Comparison of ENCODE assay signal across 31 cellular contexts in genomic region chr7:117796889-117797288, GRCh38.
"Had no signal": no experiment of that assay in that cellular context is flagged by ENCODE, and none has a peak within 500 bp of the region (broad histone marks: within the 10 kb centered on the region; RNA-seq: fewer than 3 reads in every experiment).

No MANE protein-coding gene starts in this region.

- H3K4me1 ChIP-seq: adrenal gland, body of pancreas, colonic mucosa, pancreas, prostate gland, upper lobe of left lung had no signal

- H3K4me1 Mint-ChIP-seq: activated naive CD8-positive, alpha-beta T cell treated with anti-CD3 and anti-CD28 coated beads for 36 hours; nephron had no signal

- DNase-seq: activated CD4-positive, alpha-beta T cell treated with anti-CD3 and anti-CD28 coated beads for 4 hours; activated CD4-positive, alpha-beta T cell treated with anti-CD3 and anti-CD28 coated beads, Interleukin-2, amount 50 U/mL, for 48 hours; activated CD4-positive, CD25-positive, alpha-beta regulatory T cell; activated CD8-positive, alpha-beta memory T cell treated with anti-CD3 and anti-CD28 coated beads, Interleukin-2, amount 50 U/mL, for 4 hours; activated effector memory CD4-positive, alpha-beta T cell treated with anti-CD3 and anti-CD28 coated beads, Interleukin-2, amount 50 U/mL, for 16 hours; activated naive CD4-positive, alpha-beta T cell treated with anti-CD3 and anti-CD28 coated beads for 36 hours; activated naive CD8-positive, alpha-beta T cell treated with anti-CD3 and anti-CD28 coated beads for 36 hours; activated T-cell treated with anti-CD3 and anti-CD28 coated beads, Interleukin-2, amount 50 U/mL, for 1 hour; adrenal gland; aorta; body of pancreas; cerebellar nuclear complex; colonic mucosa; effector CD8-positive, alpha-beta T cell; left cardiac atrium; left ventricle myocardium superior; mammary epithelial cell; pancreas; retina; stimulated activated CD4-positive, alpha-beta T cell treated with anti-CD3 and anti-CD28 coated beads, Interleukin-12 subunit alpha, Interleukin-12 subunit beta, amount 100 ng/mL, for 4 hours; stimulated activated CD4-positive, alpha-beta T cell treated with anti-CD3 and anti-CD28 coated beads, Interleukin-4, amount 100 ng/mL, for 1 hour; stimulated activated naive CD8-positive, alpha-beta T cell treated with anti-CD3 and anti-CD28 coated beads, Interleukin-15, Interleukin-2, amounts not matched to agents 100 U/mL and 50 U/mL, for 24 hours; upper lobe of left lung had no signal

- H3K4me3 ChIP-seq: adrenal gland, body of pancreas, colonic mucosa, pancreas, prostate gland, skin epidermis, thoracic aorta, upper lobe of left lung had no signal

- H3K9me3 Mint-ChIP-seq: activated naive CD4-positive, alpha-beta T cell treated with anti-CD3 and anti-CD28 coated beads for 36 hours; activated naive CD8-positive, alpha-beta T cell treated with anti-CD3 and anti-CD28 coated beads for 36 hours; activated T-helper 1 cell treated with anti-CD3 and anti-CD28 coated beads, Interleukin-12 subunit alpha, Interleukin-12 subunit beta, Interleukin-2, Interleukin-4 antibody, amounts not matched to agents 30 ng/mL and 10 ng/mL and 1 ng/mL, durations not matched to agents 14 hours and 24 hours and 36 hours; nephron had no signal

- H3K27me3 ChIP-seq: adrenal gland, body of pancreas, colonic mucosa, pancreas, upper lobe of left lung had no signal

- H3K36me3 Mint-ChIP-seq: activated naive CD8-positive, alpha-beta T cell treated with anti-CD3 and anti-CD28 coated beads for 36 hours had no signal

- H3K4me3 Mint-ChIP-seq: activated naive CD4-positive, alpha-beta T cell treated with anti-CD3 and anti-CD28 coated beads for 36 hours; activated naive CD8-positive, alpha-beta T cell treated with anti-CD3 and anti-CD28 coated beads for 36 hours; activated T-helper 1 cell treated with anti-CD3 and anti-CD28 coated beads, Interleukin-12 subunit alpha, Interleukin-12 subunit beta, Interleukin-2, Interleukin-4 antibody, amounts not matched to agents 30 ng/mL and 10 ng/mL and 1 ng/mL, durations not matched to agents 14 hours and 24 hours and 36 hours; nephron had no signal

- H3K27ac Mint-ChIP-seq: activated naive CD4-positive, alpha-beta T cell treated with anti-CD3 and anti-CD28 coated beads for 36 hours; activated naive CD8-positive, alpha-beta T cell treated with anti-CD3 and anti-CD28 coated beads for 36 hours; activated T-helper 1 cell treated with anti-CD3 and anti-CD28 coated beads, Interleukin-12 subunit alpha, Interleukin-12 subunit beta, Interleukin-2, Interleukin-4 antibody, amounts not matched to agents 30 ng/mL and 10 ng/mL and 1 ng/mL, durations not matched to agents 14 hours and 24 hours and 36 hours; nephron had no signal

- FAIRE-seq: endometrium, keratinocyte had no signal

- H3K36me3 ChIP-seq: adrenal gland, colonic mucosa, prostate gland, thoracic aorta, upper lobe of left lung had no signal

- H3K27ac ChIP-seq: adrenal gland, body of pancreas, colonic mucosa, pancreas, prostate gland, skin epidermis, thoracic aorta, upper lobe of left lung had no signal

- ATAC-seq: body of pancreas; left cardiac atrium; left ventricle myocardium superior; pancreas; sciatic nerve; stimulated activated naive CD8-positive, alpha-beta T cell treated with anti-CD3 and anti-CD28 coated beads, Interleukin-15, Interleukin-2, amounts not matched to agents 100 U/mL and 50 U/mL, for 24 hours had no signal

- H3K9me3 ChIP-seq: adrenal gland, body of pancreas, colonic mucosa, pancreas, prostate gland, thoracic aorta, upper lobe of left lung had no signal
